Comparison of ENCODE assay signal across 8 cellular contexts in genomic region chr3:12661926-12662592, GRCh38. TPM values are rescaled to one million over a fixed set of nuclear protein-coding genes. Genes with fewer than 3 reads are reported as not detected.
DNase-seq lines count a peak whose midpoint lies in the region; ATAC-seq and TF ChIP-seq lines count a peak whose summit lies in the region.

No MANE protein-coding gene starts in this region.

- TF ChIP-seq EP300 in tibial nerve (IDR thresholded peaks at IDR 0.05) = no peak

- H3K36me3 Mint-ChIP-seq in activated T-cell treated with anti-CD3 and anti-CD28 coated beads, Interleukin-2, amount 50 U/mL, for 72 hours (ENCODE audit: insufficient read depth in 2 of 2) = peaks cover 5 to 9% of the 10 kb centered on the region in 2 donors

- H3K36me3 ChIP-seq in lung (ENCODE audit: control insufficient read depth in 2 of 2, insufficient read depth in 2 of 2, low read length in 2 of 2) = peaks cover 0 to 2% of the 10 kb centered on the region in 2 donors
- no peaks in the 10 kb centered on the region for H3K36me3 ChIP-seq in tibial nerve

- TF ChIP-seq CTCF in astrocyte of the spinal cord (IDR thresholded peaks at IDR 0.05; ENCODE audit: low read depth, low read length) = no peak
- TF ChIP-seq CTCF in lung (IDR thresholded peaks at IDR 0.05; ENCODE audit: control extremely low read depth, extremely low read depth) = no peak
- TF ChIP-seq CTCF in tibial nerve (IDR thresholded peaks at IDR 0.05) = no peak

- 29 to 39% methylated on average over 5 of the region's 5 CpGs for WGBS in lung, 2 donors
- 10 to 12% methylated on average over 5 of the region's 5 CpGs for WGBS in tibial nerve, 2 donors

- in situ Hi-C loops in astrocyte of the spinal cord (cut with HindIII; ENCODE audit: low sequenced_read_pairs) = no loop called here

- H3K27ac ChIP-seq in lung (ENCODE audit: low read depth in 1 of 2, low read length in 1 of 2) (peak overlapping the region; percentile 22 to 97), tibial nerve (peak overlapping the region in 3 of 4 donors; percentile 98 to 100 (median 100))

- no peak for TF ChIP-seq POLR2A in tibial nerve (IDR thresholded peaks at IDR 0.05)

- H3K9me3 ChIP-seq in lung (ENCODE audit: control insufficient read depth in 2 of 2, insufficient read depth in 1 of 2, low read length in 1 of 2) (no peaks in the 10 kb centered on the region), tibial nerve (no peaks in the 10 kb centered on the region)

- no peak for DNase-seq in activated T-cell treated with anti-CD3 and anti-CD28 coated beads, Interleukin-2, amount 50 U/mL, for 72 hours
- DNase-seq in activated T-cell treated with anti-CD3 and anti-CD28 coated beads for 4 hours (no peak), astrocyte of the spinal cord (ENCODE audit: low read depth, low spot score) (no peak), lung (ENCODE audit: low spot score) (no peak), tibial nerve (ENCODE audit: low spot score in 2 of 2) (no peak)
- no peak for DNase-seq in stimulated activated CD4-positive, alpha-beta T cell treated with anti-CD3 and anti-CD28 coated beads, Interleukin-2, amount 100 ng/mL, for 24 hours

- H3K4me3 ChIP-seq in astrocyte of the spinal cord (ENCODE audit: low read depth, low read length) (peak overlapping the region; percentile 94), lung (peak overlapping the region; percentile 96), tibial nerve (peak overlapping the region; percentile 66 to 100 (median 98))

- peak overlapping the region; percentile 89 to 90 for H3K4me3 Mint-ChIP-seq in activated T-cell treated with anti-CD3 and anti-CD28 coated beads, Interleukin-2, amount 50 U/mL, for 72 hours

- peaks cover 49% of the 10 kb centered on the region for H3K4me1 Mint-ChIP-seq in activated T-cell treated with anti-CD3 and anti-CD28 coated beads, Interleukin-2, amount 50 U/mL, for 72 hours (ENCODE audit: low read depth)

- H3K4me1 ChIP-seq in lung (ENCODE audit: control insufficient read depth in 2 of 2, insufficient read depth in 2 of 2, low read length in 2 of 2) (peaks cover 5 to 12% of the 10 kb centered on the region in 2 donors), tibial nerve (peaks cover 3 to 57% (median 42%) of the 10 kb centered on the region in 4 donors)

- H3K27ac Mint-ChIP-seq in activated T-cell treated with anti-CD3 and anti-CD28 coated beads, Interleukin-2, amount 50 U/mL, for 72 hours = peak overlapping the region; percentile 67

- H3K27me3 Mint-ChIP-seq in activated T-cell treated with anti-CD3 and anti-CD28 coated beads, Interleukin-2, amount 50 U/mL, for 72 hours (ENCODE audit: low read depth) = no peaks in the 10 kb centered on the region

- H3K9me3 Mint-ChIP-seq in activated T-cell treated with anti-CD3 and anti-CD28 coated beads, Interleukin-2, amount 50 U/mL, for 72 hours = no peaks in the 10 kb centered on the region

- ATAC-seq in activated T-cell treated with anti-CD3 and anti-CD28 coated beads, Interleukin-2, amount 50 U/mL, for 72 hours (replicated peaks in 1 of 2) = no peak
- no peak for ATAC-seq in lung (ENCODE audit: insufficient read depth, low FRiP score)
- no peak for ATAC-seq in GM21825 (IDR thresholded peaks at IDR 0.05; ENCODE audit: unreplicated experiment)
- no peak for ATAC-seq in GM21717 (IDR thresholded peaks at IDR 0.05; ENCODE audit: unreplicated experiment)

- H3K27me3 ChIP-seq in lung (ENCODE audit: control insufficient read depth, insufficient read depth) (no peaks in the 10 kb centered on the region), tibial nerve (no peaks in the 10 kb centered on the region)

RNA-seq across cellular contexts. Expression of gene RAF1, which starts 1.9 kb away (rescaled TPM):
- 10 to 100 TPM; 74.5 to 76.3 TPM for total RNA-seq in activated T-cell treated with anti-CD3 and anti-CD28 coated beads, Interleukin-2, amount 50 U/mL, for 72 hours
- total RNA-seq in lung (100 to 1,000 TPM in 1 of 2 donors, 10 to 100 TPM in 1; 86.7 to 182 TPM), tibial nerve (100 to 1,000 TPM; 106 to 136 (median 121) TPM)
- 10 to 100 TPM; 41.4 to 74.2 TPM for polyA plus RNA-seq in lung
